In genomic region chrX:154575076-154575475, GRCh38 we compare ENCODE assay signal across 15 cellular contexts. TPM values are rescaled to one million over a fixed set of nuclear protein-coding genes. Genes with fewer than 3 reads are reported as not detected.
A peak's percentile ranks its signal among the peaks of the same experiment; 100 is the strongest.
DNase-seq lines count a peak whose midpoint lies in the region; ATAC-seq, FAIRE-seq and TF ChIP-seq lines count a peak whose summit lies in the region.
"Not testable (repeated sequence)": the region's sequence is repeated elsewhere in the genome, so short reads cannot be mapped to it uniquely, and the experiment has no call there.
"Had no signal": no experiment of that assay in that cellular context is flagged by ENCODE, and none has a peak within 500 bp of the region (broad histone marks: within the 10 kb centered on the region; RNA-seq: fewer than 3 reads in every experiment).

No MANE protein-coding gene starts in this region.

- H3K9me3 Mint-ChIP-seq in activated CD8-positive, alpha-beta memory T cell treated with anti-CD3 and anti-CD28 coated beads, Interleukin-2, amount 10 ng/mL, durations not matched to agents 7 days and 5 days (ENCODE audit: low read depth); stimulated activated naive B cell treated with anti-CD40 and anti-IgM and Interleukin-4, amounts not matched to agents 10 μg/mL and 1 μg/mL and 100 μg/mL, for 72 hours: not testable (repeated sequence)

- not testable (repeated sequence) for H3K36me3 ChIP-seq in PC-3 (ENCODE audit: low read depth, low read length); HepG2 (replicated peaks in 1 of 2; ENCODE audit: control insufficient read depth in 1 of 2, insufficient read depth in 2 of 2, low read length in 2 of 2)

- H3K36me3 Mint-ChIP-seq in activated CD8-positive, alpha-beta memory T cell treated with anti-CD3 and anti-CD28 coated beads, Interleukin-2, amount 10 ng/mL, durations not matched to agents 7 days and 5 days; stimulated activated naive B cell treated with anti-CD40 and anti-IgM and Interleukin-4, amounts not matched to agents 10 μg/mL and 1 μg/mL and 100 μg/mL, for 72 hours: not testable (repeated sequence)

- ATAC-seq in PC-3: peak; percentile 68
- ATAC-seq in activated CD8-positive, alpha-beta memory T cell treated with anti-CD3 and anti-CD28 coated beads, Interleukin-2, amount 10 ng/mL, durations not matched to agents 7 days and 5 days: peak; percentile 36
- ATAC-seq in esophagus mucosa: peak; percentile 55
- ATAC-seq in HepG2: peak; percentile 65
- ATAC-seq in stimulated activated naive B cell treated with anti-CD40 and anti-IgM and Interleukin-4, amounts not matched to agents 10 μg/mL and 1 μg/mL and 100 μg/mL, for 72 hours (replicated peaks): peak; percentile 68 to 80

- POLR2A ChIA-PET in PC-3 (lab: Charles Lee; ENCODE audit: unreplicated experiment); HepG2 (lab: Yijun Ruan, JAX): not testable (repeated sequence)

- H4K20me1 ChIP-seq in PC-3 (ENCODE audit: low read length); HepG2 (ENCODE audit: insufficient read depth, low read length): not testable (repeated sequence)

- FAIRE-seq in G401.6 (lab: Jason Lieb, UNC) (peak; percentile 87), HepG2 (lab: Jason Lieb, UNC) (peak; percentile 100)

- TF ChIP-seq POLR2A in HepG2 (IDR thresholded peaks at IDR 0.05; ENCODE audit: insufficient read depth in 1 of 2, low read depth in 2 of 2, low read length in 2 of 2): not testable (repeated sequence)

- not testable (repeated sequence) for TF ChIP-seq EP300 in HepG2 (IDR thresholded peaks at IDR 0.05; ENCODE audit: low read depth in 2 of 2, low read length in 2 of 2); HepG2 (CRISPR knock-in tag; IDR thresholded peaks at IDR 0.05; ENCODE audit: borderline replicate concordance)

- H3K4me3 Mint-ChIP-seq in activated CD8-positive, alpha-beta memory T cell treated with anti-CD3 and anti-CD28 coated beads, Interleukin-2, amount 10 ng/mL, durations not matched to agents 7 days and 5 days; stimulated activated naive B cell treated with anti-CD40 and anti-IgM and Interleukin-4, amounts not matched to agents 10 μg/mL and 1 μg/mL and 100 μg/mL, for 72 hours: not testable (repeated sequence)

- not testable (repeated sequence) for TF ChIP-seq RAD21 in HepG2 (CRISPR knock-in tag; IDR thresholded peaks at IDR 0.05)

- CTCF ChIA-PET in PC-3 (lab: Charles Lee); activated CD8-positive, alpha-beta memory T cell treated with anti-CD3 and anti-CD28 coated beads, Interleukin-2, amount 10 ng/mL, durations not matched to agents 7 days and 5 days (lab: Charles Lee); HepG2 (lab: Yijun Ruan, JAX; ENCODE audit: low intra/inter-chr PET ratio, low total read pairs): not testable (repeated sequence)

- not testable (repeated sequence) for BruUV-seq in PC-3 (replicated peaks; lab: Mats Ljungman, UMichigan); HepG2 (replicated peaks; lab: Mats Ljungman, UMichigan)

- not testable (repeated sequence) for H3K27ac Mint-ChIP-seq in activated CD8-positive, alpha-beta memory T cell treated with anti-CD3 and anti-CD28 coated beads, Interleukin-2, amount 10 ng/mL, durations not matched to agents 7 days and 5 days; stimulated activated naive B cell treated with anti-CD40 and anti-IgM and Interleukin-4, amounts not matched to agents 10 μg/mL and 1 μg/mL and 100 μg/mL, for 72 hours

- H3K27ac ChIP-seq in PC-3 (ENCODE audit: low read length); HepG2 (ENCODE audit: extremely low read length, insufficient read depth, low read length): not testable (repeated sequence)

- H3K79me2 ChIP-seq in PC-3 (ENCODE audit: low read length); HepG2 (ENCODE audit: insufficient read depth, low read length): not testable (repeated sequence)

- not testable (repeated sequence) for H3K4me1 ChIP-seq in PC-3 (ENCODE audit: insufficient read depth, low read length); HepG2 (ENCODE audit: insufficient read depth, low read length)

- not testable (repeated sequence) for H3F3A ChIP-seq in PC-3 (ENCODE audit: low read length, unreplicated experiment)

- H3K4me1 Mint-ChIP-seq in activated CD8-positive, alpha-beta memory T cell treated with anti-CD3 and anti-CD28 coated beads, Interleukin-2, amount 10 ng/mL, durations not matched to agents 7 days and 5 days; stimulated activated naive B cell treated with anti-CD40 and anti-IgM and Interleukin-4, amounts not matched to agents 10 μg/mL and 1 μg/mL and 100 μg/mL, for 72 hours: not testable (repeated sequence)

- not testable (repeated sequence) for H3K9me3 ChIP-seq in PC-3 (ENCODE audit: low read length); HepG2 (ENCODE audit: low read length)

- H3K9ac ChIP-seq in PC-3 (ENCODE audit: low read length); HepG2 (ENCODE audit: insufficient read depth, low read depth, low read length): not testable (repeated sequence)

- in situ Hi-C loops in HepG2 (cut with HindIII; ENCODE audit: extremely low pct_ligation_motif_present, low pct_unique_long_range_greater_than_20kb): loop anchor here (25.0 kb wide), 1 partner anchor 262 kb away; the partner anchor contains the start of gene SMIM9

- DNase-seq in PC-3; activated CD8-positive, alpha-beta memory T cell treated with anti-CD3 and anti-CD28 coated beads, Interleukin-2, amount 10 ng/mL, durations not matched to agents 7 days and 5 days; HepG2 (ENCODE audit: low spot score); stimulated activated naive B cell treated with anti-CD40 and anti-IgM and Interleukin-4, amounts not matched to agents 10 μg/mL and 1 μg/mL and 100 μg/mL, for 72 hours: not testable (repeated sequence)

- not testable (repeated sequence) for H3K27me3 ChIP-seq in PC-3 (ENCODE audit: low read length); HepG2 (ENCODE audit: control insufficient read depth in 1 of 2, insufficient read depth in 2 of 2, low read length in 2 of 2)

- not testable (repeated sequence) for H3K4me2 ChIP-seq in PC-3 (ENCODE audit: low read length); HepG2 (ENCODE audit: low read depth, low read length)

- not testable (repeated sequence) for H3K27me3 Mint-ChIP-seq in activated CD8-positive, alpha-beta memory T cell treated with anti-CD3 and anti-CD28 coated beads, Interleukin-2, amount 10 ng/mL, durations not matched to agents 7 days and 5 days; stimulated activated naive B cell treated with anti-CD40 and anti-IgM and Interleukin-4, amounts not matched to agents 10 μg/mL and 1 μg/mL and 100 μg/mL, for 72 hours

- WGBS in HepG2 (ENCODE audit: low lambda C conversion rate): no CpG with 5 or more reads among the region's 5 CpGs

- intact Hi-C loops in PC-3 (cut with micrococcal nuclease); HepG2 (cut with micrococcal nuclease; ENCODE audit: unreplicated experiment): not testable (repeated sequence)

- TF ChIP-seq CTCF in PC-3 (conservative IDR thresholded peaks at IDR 0.05; ENCODE audit: low read depth, low read length); HepG2 (CRISPR knock-in tag; IDR thresholded peaks at IDR 0.05): not testable (repeated sequence)

- not testable (repeated sequence) for H3K9me2 ChIP-seq in PC-3 (replicated peaks; ENCODE audit: low read length)

- H2AFZ ChIP-seq in PC-3 (ENCODE audit: low read length); HepG2 (ENCODE audit: low read length): not testable (repeated sequence)

- H3K4me3 ChIP-seq in PC-3 (ENCODE audit: low read length); HepG2 (replicated peaks in 1 of 3; ENCODE audit: insufficient read depth in 1 of 3, low read depth in 2 of 3, low read length in 3 of 3): not testable (repeated sequence)

RNA-seq across cellular contexts. Expression of gene CTAG1A, which starts 9.9 kb away (rescaled TPM):
- total RNA-seq in PC-3 (2014; rRNA removed): not detected in 2 replicates
- total RNA-seq in activated CD8-positive, alpha-beta memory T cell treated with anti-CD3 and anti-CD28 coated beads, Interleukin-2, amount 10 ng/mL, durations not matched to agents 7 days and 5 days: not detected
- total RNA-seq in esophagus mucosa: not detected
- not detected in 2 replicates for total RNA-seq in HepG2 (2016; rRNA removed; fragmentation: Illumina TruSeq; extraction: Trizol)
- total RNA-seq in HepG2 (2016; cell fraction: cytosol; rRNA removed; fragmentation: Illumina TruSeq; extraction: Trizol; ENCODE audit: low read depth): not detected in 2 replicates
- not detected in 2 replicates for total RNA-seq in HepG2 (2016; cell fraction: insoluble cytoplasmic fraction; rRNA removed; fragmentation: Illumina TruSeq; extraction: Trizol)
- not detected in 2 replicates for total RNA-seq in HepG2 (2016; cell fraction: membrane; rRNA removed; fragmentation: Illumina TruSeq; extraction: Trizol)
- total RNA-seq in HepG2 (2016; cell fraction: nucleus; rRNA removed; fragmentation: Illumina TruSeq; extraction: Trizol): not detected in 2 replicates
- not detected in 2 replicates for polyA plus RNA-seq in HepG2 (2011; rRNA removed)
- polyA plus RNA-seq in HepG2 (2011; cell fraction: cytosol; rRNA removed): not detected in 2 replicates
- polyA plus RNA-seq in HepG2 (2011; cell fraction: nucleus; rRNA removed): not detected in 2 replicates
- not detected in 2 replicates for polyA plus RNA-seq in HepG2 (2012)
- not detected in 2 replicates for polyA plus RNA-seq in HepG2 (2016; cell fraction: cytosol; fragmentation: Illumina TruSeq; extraction: Trizol; ENCODE audit: low read depth)
- not detected in 2 replicates for polyA plus RNA-seq in HepG2 (2016; cell fraction: insoluble cytoplasmic fraction; fragmentation: Illumina TruSeq; extraction: Trizol; ENCODE audit: low read depth)
- polyA plus RNA-seq in HepG2 (2016; cell fraction: membrane; fragmentation: Illumina TruSeq; extraction: Trizol; ENCODE audit: low read depth): not detected in 2 replicates
- polyA plus RNA-seq in HepG2 (2016; cell fraction: nucleus; fragmentation: Illumina TruSeq; extraction: Trizol; ENCODE audit: insufficient read depth, low read depth): not detected in 2 replicates
- polyA minus RNA-seq in HepG2 (2011; rRNA and poly(A)+ RNA removed; ENCODE audit: low replicate concordance): not detected in 2 replicates
- not detected in 2 replicates for polyA minus RNA-seq in HepG2 (2011; cell fraction: cytosol; rRNA and poly(A)+ RNA removed)
- not detected in 2 replicates for polyA minus RNA-seq in HepG2 (2011; cell fraction: nucleus; rRNA and poly(A)+ RNA removed)
- total RNA-seq: activated CD4-positive, alpha-beta memory T cell treated with anti-CD3 and anti-CD28 coated beads for 36 hours; Calu3; Daoy; epithelial cell of proximal tubule; fibroblast of villous mesenchyme; left ventricle myocardium inferior; OCI-LY7 had no signal
- polyA plus RNA-seq: AG04450 had no signal

RNA-seq across cellular contexts. Expression of gene IKBKG, which starts 27.7 kb away (rescaled TPM):
- total RNA-seq in PC-3 (2014; rRNA removed) (34.3 and 39.6 TPM in 2 replicates), esophagus mucosa (16.1 TPM), HepG2 (2016; rRNA removed; fragmentation: Illumina TruSeq; extraction: Trizol) (26.5 and 30.6 TPM in 2 replicates)
- total RNA-seq in activated CD8-positive, alpha-beta memory T cell treated with anti-CD3 and anti-CD28 coated beads, Interleukin-2, amount 10 ng/mL, durations not matched to agents 7 days and 5 days: 10 to 100 TPM; 53.0 to 58.1 TPM
- 5.0 and 5.2 TPM in 2 replicates for total RNA-seq in HepG2 (2016; cell fraction: cytosol; rRNA removed; fragmentation: Illumina TruSeq; extraction: Trizol; ENCODE audit: low read depth)
- 23.9 and 32.1 TPM in 2 replicates for total RNA-seq in HepG2 (2016; cell fraction: insoluble cytoplasmic fraction; rRNA removed; fragmentation: Illumina TruSeq; extraction: Trizol)
- 8.3 and 8.6 TPM in 2 replicates for total RNA-seq in HepG2 (2016; cell fraction: membrane; rRNA removed; fragmentation: Illumina TruSeq; extraction: Trizol)
- 26.2 and 29.8 TPM in 2 replicates for total RNA-seq in HepG2 (2016; cell fraction: nucleus; rRNA removed; fragmentation: Illumina TruSeq; extraction: Trizol)
- 44.3 and 57.9 TPM in 2 replicates for polyA plus RNA-seq in HepG2 (2011; rRNA removed)
- 37.0 and 45.4 TPM in 2 replicates for polyA plus RNA-seq in HepG2 (2011; cell fraction: cytosol; rRNA removed)
- polyA plus RNA-seq in HepG2 (2011; cell fraction: nucleus; rRNA removed): 220 and 234 TPM in 2 replicates
- polyA plus RNA-seq in HepG2 (2012): 20.6 and 37.0 TPM in 2 replicates
- polyA plus RNA-seq in HepG2 (2016; cell fraction: cytosol; fragmentation: Illumina TruSeq; extraction: Trizol; ENCODE audit: low read depth): 3.9 TPM in 2 replicates
- 24.9 and 29.4 TPM in 2 replicates for polyA plus RNA-seq in HepG2 (2016; cell fraction: insoluble cytoplasmic fraction; fragmentation: Illumina TruSeq; extraction: Trizol; ENCODE audit: low read depth)
- 6.6 and 6.7 TPM in 2 replicates for polyA plus RNA-seq in HepG2 (2016; cell fraction: membrane; fragmentation: Illumina TruSeq; extraction: Trizol; ENCODE audit: low read depth)
- 63.5 and 67.1 TPM in 2 replicates for polyA plus RNA-seq in HepG2 (2016; cell fraction: nucleus; fragmentation: Illumina TruSeq; extraction: Trizol; ENCODE audit: insufficient read depth, low read depth)
- polyA minus RNA-seq in HepG2 (2011; rRNA and poly(A)+ RNA removed; ENCODE audit: low replicate concordance): 19.1 and 42.7 TPM in 2 replicates
- polyA minus RNA-seq in HepG2 (2011; cell fraction: cytosol; rRNA and poly(A)+ RNA removed): 17.9 and 20.8 TPM in 2 replicates
- 36.8 and 37.0 TPM in 2 replicates for polyA minus RNA-seq in HepG2 (2011; cell fraction: nucleus; rRNA and poly(A)+ RNA removed)

RNA-seq across cellular contexts. Expression of gene G6PD, which starts 28.4 kb away (rescaled TPM):
- total RNA-seq in PC-3 (2014; rRNA removed): 121 and 147 TPM in 2 replicates
- total RNA-seq in activated CD8-positive, alpha-beta memory T cell treated with anti-CD3 and anti-CD28 coated beads, Interleukin-2, amount 10 ng/mL, durations not matched to agents 7 days and 5 days: 100 to 1,000 TPM; 116 to 117 TPM
- total RNA-seq in esophagus mucosa: 75.4 TPM
- 28.8 and 44.6 TPM in 2 replicates for total RNA-seq in HepG2 (2016; rRNA removed; fragmentation: Illumina TruSeq; extraction: Trizol)
- 31.2 and 32.2 TPM in 2 replicates for total RNA-seq in HepG2 (2016; cell fraction: cytosol; rRNA removed; fragmentation: Illumina TruSeq; extraction: Trizol; ENCODE audit: low read depth)
- total RNA-seq in HepG2 (2016; cell fraction: insoluble cytoplasmic fraction; rRNA removed; fragmentation: Illumina TruSeq; extraction: Trizol): 31.8 and 35.7 TPM in 2 replicates
- total RNA-seq in HepG2 (2016; cell fraction: membrane; rRNA removed; fragmentation: Illumina TruSeq; extraction: Trizol): 17.4 and 19.0 TPM in 2 replicates
- total RNA-seq in HepG2 (2016; cell fraction: nucleus; rRNA removed; fragmentation: Illumina TruSeq; extraction: Trizol): 29.9 and 30.0 TPM in 2 replicates
- 18.8 and 19.5 TPM in 2 replicates for polyA plus RNA-seq in HepG2 (2011; rRNA removed)
- polyA plus RNA-seq in HepG2 (2011; cell fraction: cytosol; rRNA removed): 10.6 and 13.2 TPM in 2 replicates
- 56.3 and 68.9 TPM in 2 replicates for polyA plus RNA-seq in HepG2 (2011; cell fraction: nucleus; rRNA removed)
- polyA plus RNA-seq in HepG2 (2012): 42.2 and 78.7 TPM in 2 replicates
- polyA plus RNA-seq in HepG2 (2016; cell fraction: cytosol; fragmentation: Illumina TruSeq; extraction: Trizol; ENCODE audit: low read depth): 20.7 and 21.1 TPM in 2 replicates
- polyA plus RNA-seq in HepG2 (2016; cell fraction: insoluble cytoplasmic fraction; fragmentation: Illumina TruSeq; extraction: Trizol; ENCODE audit: low read depth): 81.5 and 118 TPM in 2 replicates
- polyA plus RNA-seq in HepG2 (2016; cell fraction: membrane; fragmentation: Illumina TruSeq; extraction: Trizol; ENCODE audit: low read depth): 27.9 and 29.6 TPM in 2 replicates
- polyA plus RNA-seq in HepG2 (2016; cell fraction: nucleus; fragmentation: Illumina TruSeq; extraction: Trizol; ENCODE audit: insufficient read depth, low read depth): 75.8 and 80.5 TPM in 2 replicates
- 44.6 and 150 TPM in 2 replicates for polyA minus RNA-seq in HepG2 (2011; rRNA and poly(A)+ RNA removed; ENCODE audit: low replicate concordance)
- polyA minus RNA-seq in HepG2 (2011; cell fraction: cytosol; rRNA and poly(A)+ RNA removed): 19.2 and 20.1 TPM in 2 replicates
- polyA minus RNA-seq in HepG2 (2011; cell fraction: nucleus; rRNA and poly(A)+ RNA removed): 21.4 and 32.2 TPM in 2 replicates

RNA-seq across cellular contexts. Expression of gene CTAG1B, which starts 44.0 kb away (rescaled TPM):
- not detected in 2 replicates for total RNA-seq in PC-3 (2014; rRNA removed)
- total RNA-seq in activated CD8-positive, alpha-beta memory T cell treated with anti-CD3 and anti-CD28 coated beads, Interleukin-2, amount 10 ng/mL, durations not matched to agents 7 days and 5 days: not detected
- not detected for total RNA-seq in esophagus mucosa
- total RNA-seq in HepG2 (2016; rRNA removed; fragmentation: Illumina TruSeq; extraction: Trizol): not detected in 2 replicates
- not detected in 2 replicates for total RNA-seq in HepG2 (2016; cell fraction: cytosol; rRNA removed; fragmentation: Illumina TruSeq; extraction: Trizol; ENCODE audit: low read depth)
- total RNA-seq in HepG2 (2016; cell fraction: insoluble cytoplasmic fraction; rRNA removed; fragmentation: Illumina TruSeq; extraction: Trizol): not detected in 2 replicates
- total RNA-seq in HepG2 (2016; cell fraction: membrane; rRNA removed; fragmentation: Illumina TruSeq; extraction: Trizol): not detected in 2 replicates
- not detected in 2 replicates for total RNA-seq in HepG2 (2016; cell fraction: nucleus; rRNA removed; fragmentation: Illumina TruSeq; extraction: Trizol)
- polyA plus RNA-seq in HepG2 (2011; rRNA removed): not detected in 2 replicates
- not detected in 2 replicates for polyA plus RNA-seq in HepG2 (2011; cell fraction: cytosol; rRNA removed)
- polyA plus RNA-seq in HepG2 (2011; cell fraction: nucleus; rRNA removed): not detected in 2 replicates
- not detected in 2 replicates for polyA plus RNA-seq in HepG2 (2012)
- not detected in 2 replicates for polyA plus RNA-seq in HepG2 (2016; cell fraction: cytosol; fragmentation: Illumina TruSeq; extraction: Trizol; ENCODE audit: low read depth)
- not detected in 2 replicates for polyA plus RNA-seq in HepG2 (2016; cell fraction: insoluble cytoplasmic fraction; fragmentation: Illumina TruSeq; extraction: Trizol; ENCODE audit: low read depth)
- not detected in 2 replicates for polyA plus RNA-seq in HepG2 (2016; cell fraction: membrane; fragmentation: Illumina TruSeq; extraction: Trizol; ENCODE audit: low read depth)
- polyA plus RNA-seq in HepG2 (2016; cell fraction: nucleus; fragmentation: Illumina TruSeq; extraction: Trizol; ENCODE audit: insufficient read depth, low read depth): not detected in 2 replicates
- polyA minus RNA-seq in HepG2 (2011; rRNA and poly(A)+ RNA removed; ENCODE audit: low replicate concordance): not detected in 2 replicates
- polyA minus RNA-seq in HepG2 (2011; cell fraction: cytosol; rRNA and poly(A)+ RNA removed): not detected in 2 replicates
- polyA minus RNA-seq in HepG2 (2011; cell fraction: nucleus; rRNA and poly(A)+ RNA removed): not detected in 2 replicates
- total RNA-seq: activated CD4-positive, alpha-beta memory T cell treated with anti-CD3 and anti-CD28 coated beads for 36 hours; Calu3; Daoy; epithelial cell of proximal tubule; fibroblast of villous mesenchyme; left ventricle myocardium inferior; OCI-LY7 had no signal
- polyA plus RNA-seq: AG04450, thymus had no signal

RNA-seq across cellular contexts. Expression of gene FAM3A, which starts 59.0 kb away (rescaled TPM):
- total RNA-seq in PC-3 (2014; rRNA removed): 69.2 and 88.0 TPM in 2 replicates
- 10 to 100 TPM; 21.5 to 31.7 TPM for total RNA-seq in activated CD8-positive, alpha-beta memory T cell treated with anti-CD3 and anti-CD28 coated beads, Interleukin-2, amount 10 ng/mL, durations not matched to agents 7 days and 5 days
- 40.6 TPM for total RNA-seq in esophagus mucosa
- total RNA-seq in HepG2 (2016; rRNA removed; fragmentation: Illumina TruSeq; extraction: Trizol): 6.7 and 11.2 TPM in 2 replicates
- 6.0 and 6.7 TPM in 2 replicates for total RNA-seq in HepG2 (2016; cell fraction: cytosol; rRNA removed; fragmentation: Illumina TruSeq; extraction: Trizol; ENCODE audit: low read depth)
- 6.9 and 11.7 TPM in 2 replicates for total RNA-seq in HepG2 (2016; cell fraction: insoluble cytoplasmic fraction; rRNA removed; fragmentation: Illumina TruSeq; extraction: Trizol)
- 11.4 and 13.2 TPM in 2 replicates for total RNA-seq in HepG2 (2016; cell fraction: membrane; rRNA removed; fragmentation: Illumina TruSeq; extraction: Trizol)
- 8.6 and 11.3 TPM in 2 replicates for total RNA-seq in HepG2 (2016; cell fraction: nucleus; rRNA removed; fragmentation: Illumina TruSeq; extraction: Trizol)
- 22.7 and 26.0 TPM in 2 replicates for polyA plus RNA-seq in HepG2 (2011; rRNA removed)
- polyA plus RNA-seq in HepG2 (2011; cell fraction: cytosol; rRNA removed): 20.0 and 31.3 TPM in 2 replicates
- polyA plus RNA-seq in HepG2 (2011; cell fraction: nucleus; rRNA removed): 76.1 and 87.3 TPM in 2 replicates
- 11.8 and 16.0 TPM in 2 replicates for polyA plus RNA-seq in HepG2 (2012)
- polyA plus RNA-seq in HepG2 (2016; cell fraction: cytosol; fragmentation: Illumina TruSeq; extraction: Trizol; ENCODE audit: low read depth): 9.5 and 10.6 TPM in 2 replicates
- polyA plus RNA-seq in HepG2 (2016; cell fraction: insoluble cytoplasmic fraction; fragmentation: Illumina TruSeq; extraction: Trizol; ENCODE audit: low read depth): 6.1 and 11.2 TPM in 2 replicates
- polyA plus RNA-seq in HepG2 (2016; cell fraction: membrane; fragmentation: Illumina TruSeq; extraction: Trizol; ENCODE audit: low read depth): 11.5 and 11.8 TPM in 2 replicates
- 22.0 and 23.9 TPM in 2 replicates for polyA plus RNA-seq in HepG2 (2016; cell fraction: nucleus; fragmentation: Illumina TruSeq; extraction: Trizol; ENCODE audit: insufficient read depth, low read depth)
- polyA minus RNA-seq in HepG2 (2011; rRNA and poly(A)+ RNA removed; ENCODE audit: low replicate concordance): 22.5 and 32.8 TPM in 2 replicates
- 9.7 and 11.3 TPM in 2 replicates for polyA minus RNA-seq in HepG2 (2011; cell fraction: cytosol; rRNA and poly(A)+ RNA removed)
- 5.7 and 7.8 TPM in 2 replicates for polyA minus RNA-seq in HepG2 (2011; cell fraction: nucleus; rRNA and poly(A)+ RNA removed)
